ENCODE assay signal across 25 cellular contexts in the genomic region with DNA sequence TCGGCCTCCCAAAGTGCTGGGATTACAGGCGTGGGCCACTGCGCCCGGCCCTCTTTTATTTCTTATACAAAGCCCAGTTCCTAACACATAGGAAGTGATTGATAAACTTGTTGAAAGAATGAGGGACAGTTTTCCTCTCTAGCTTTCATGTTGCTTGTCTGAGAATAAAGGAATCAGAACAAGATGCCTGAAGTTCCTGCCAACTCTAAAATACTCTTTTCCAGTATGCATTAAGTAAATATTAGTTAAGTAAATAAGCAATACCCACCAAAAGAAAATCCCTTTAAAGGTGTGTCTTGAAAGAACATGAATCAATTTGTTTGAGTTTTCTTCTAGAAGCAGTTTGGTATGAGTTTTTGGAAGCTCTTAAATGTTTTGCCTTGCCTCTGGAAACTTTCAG. TPM values are rescaled to one million over a fixed set of nuclear protein-coding genes. Genes with fewer than 3 reads are reported as not detected.
"Had no signal": no experiment of that assay in that cellular context is flagged by ENCODE, and none has a peak within 500 bp of the region (broad histone marks: within the 10 kb centered on the region; RNA-seq: fewer than 3 reads in every experiment).

No MANE protein-coding gene starts in this region.

- FAIRE-seq: frontal cortex, keratinocyte had no signal

- H3K4me1 ChIP-seq: prostate gland had no signal

- H3K4me3 ChIP-seq: cardiac muscle cell, lung, prostate gland, right atrium auricular region, skin epidermis, vagina had no signal

- DNase-seq: activated CD4-positive, alpha-beta T cell treated with anti-CD3 and anti-CD28 coated beads for 48 hours; activated CD4-positive, CD25-positive, alpha-beta regulatory T cell; activated CD8-positive, alpha-beta memory T cell treated with anti-CD3 and anti-CD28 coated beads, Interleukin-2, amount 50 U/mL, for 4 hours; activated gamma-delta T cell; activated T-cell treated with anti-CD3 and anti-CD28 coated beads, Interleukin-2, amount 50 U/mL, for 48 hours; effector CD8-positive, alpha-beta T cell; head of caudate nucleus; occipital lobe; stimulated activated naive CD8-positive, alpha-beta T cell treated with anti-CD3 and anti-CD28 coated beads, Interleukin-15, Interleukin-2, amounts not matched to agents 100 U/mL and 50 U/mL, for 24 hours; T-helper 1 cell; T1000; trophoblast cell had no signal

- ATAC-seq: activated naive CD4-positive, alpha-beta T cell treated with anti-CD3 and anti-CD28 coated beads, Interleukin-2, amount 50 U/mL, for 72 hours; SK-N-SH treated with all-trans-retinoic acid at 6 μM for 48 hours; stimulated activated naive CD8-positive, alpha-beta T cell treated with anti-CD3 and anti-CD28 coated beads, Interleukin-15, Interleukin-2, amounts not matched to agents 100 U/mL and 50 U/mL, for 24 hours had no signal

- H3K27ac ChIP-seq: cardiac muscle cell, prostate gland, right atrium auricular region, vagina had no signal

- H3K27me3 ChIP-seq: cardiac muscle cell, right atrium auricular region, vagina had no signal

- H3K9me3 ChIP-seq: prostate gland, right atrium auricular region, vagina had no signal

- H3K36me3 ChIP-seq: cardiac muscle cell, prostate gland, right atrium auricular region, vagina had no signal

RNA-seq across cellular contexts. Expression of a gene that starts 24.4 kb away (rescaled TPM):
- total RNA-seq: cardiac muscle cell, chondrocyte, myocyte had no signal
- polyA plus RNA-seq: keratinocyte, neural cell had no signal

RNA-seq across cellular contexts. Expression of a gene that starts 31.5 kb away (rescaled TPM):
- polyA plus RNA-seq: neural cell had no signal

RNA-seq across cellular contexts. Expression of a gene that starts 36.4 kb away (rescaled TPM):
- polyA plus RNA-seq: neural cell had no signal

RNA-seq across cellular contexts. Expression of a gene that starts 45.0 kb away (rescaled TPM):
- total RNA-seq: frontal cortex, occipital lobe had no signal
- polyA plus RNA-seq: cardiac muscle cell, neural cell had no signal
